Comparison of ENCODE assay signal across 8 cellular contexts in the genomic region with DNA sequence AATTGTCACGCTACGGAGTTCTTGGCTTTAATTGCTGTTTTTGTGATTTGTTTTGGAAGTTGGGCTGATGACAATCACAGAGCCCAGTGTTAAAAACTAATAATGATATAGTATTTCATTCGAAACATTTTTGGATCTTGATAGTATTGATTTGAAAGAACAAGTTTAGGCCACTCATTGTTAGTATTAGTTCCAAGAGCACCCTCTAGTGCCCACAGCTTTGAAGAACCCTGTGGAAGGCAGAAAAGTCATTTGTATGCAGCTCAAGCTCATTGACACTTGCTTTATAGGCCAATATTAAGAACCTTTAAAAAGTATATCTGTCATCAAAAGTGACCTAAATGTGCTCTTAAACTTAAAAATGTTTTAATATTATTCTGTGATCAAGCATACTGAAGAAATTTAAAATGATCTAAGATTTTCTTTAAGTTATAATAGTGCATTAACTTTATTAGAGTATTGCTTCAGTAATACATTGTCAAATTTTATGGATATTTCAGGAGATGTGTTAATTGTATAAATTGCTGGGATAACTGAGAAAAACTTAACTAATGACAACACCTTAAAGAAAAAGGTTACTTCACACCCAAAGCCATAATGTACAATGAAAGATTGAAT.
A peak's percentile ranks its signal among the peaks of the same experiment; 100 is the strongest.
DNase-seq lines count a peak whose midpoint lies in the region; ATAC-seq and TF ChIP-seq lines count a peak whose summit lies in the region.

No MANE protein-coding gene starts in this region.

- TF ChIP-seq CTCF in GM10248 (IDR thresholded peaks at IDR 0.05; ENCODE audit: control extremely low read depth, extremely low read depth, low read depth, missing control alignments) (peak; percentile 33), nephron progenitor cell (IDR thresholded peaks at IDR 0.05) (peak; percentile 60)

- CTCF ChIA-PET in GM10248 (lab: Yijun Ruan, JAX): interaction anchor here (0.6 to 1.7 kb wide), 3 partner anchors 9 to 1267 kb away, joined by 3 to 4 read pairs (median 3); no protein-coding TSS in a partner anchor

- H3K27ac Mint-ChIP-seq in nephron progenitor cell: no peak overlapping the region

- no peaks in the 10 kb centered on the region for H3K4me1 Mint-ChIP-seq in nephron progenitor cell

- POLR2A ChIA-PET in GM10248 (lab: Yijun Ruan, JAX): no interaction called here

- H3K9me3 Mint-ChIP-seq in nephron progenitor cell: no peaks in the 10 kb centered on the region

- no peaks in the 10 kb centered on the region for H3K27me3 Mint-ChIP-seq in nephron progenitor cell (ENCODE audit: low read depth, poor library complexity)

- H3K36me3 Mint-ChIP-seq in nephron progenitor cell (ENCODE audit: low read depth): no peaks in the 10 kb centered on the region

- H3K4me3 Mint-ChIP-seq in nephron progenitor cell: no peak overlapping the region

- DNase-seq in GM10248 (ENCODE audit: extremely low spot score) (no peak), NCI-H82 (lab: John Stamatoyannopoulos, UW) (peak; percentile 80), dermis blood vessel endothelial cell (peak; percentile 68), nephron progenitor cell (peak; percentile 23)

- peak; percentile 61 for ATAC-seq in HG03139 (IDR thresholded peaks at IDR 0.05; ENCODE audit: unreplicated experiment)
- ATAC-seq in GM19324 (IDR thresholded peaks at IDR 0.05; ENCODE audit: low FRiP score, unreplicated experiment): no peak
- no peak for ATAC-seq in GM18870 (IDR thresholded peaks at IDR 0.05; ENCODE audit: unreplicated experiment)
- no peak for ATAC-seq in HG02623 (IDR thresholded peaks at IDR 0.05; ENCODE audit: unreplicated experiment)
